9 cellular contexts compared by ENCODE assay signal in genomic region chr17:30380643-30381419, GRCh38. TPM values are rescaled to one million over a fixed set of nuclear protein-coding genes. Genes with fewer than 3 reads are reported as not detected.
A peak's percentile ranks its signal among the peaks of the same experiment; 100 is the strongest.
DNase-seq lines count a peak whose midpoint lies in the region; ATAC-seq and TF ChIP-seq lines count a peak whose summit lies in the region.
"Had no signal": no experiment of that assay in that cellular context is flagged by ENCODE, and none has a peak within 500 bp of the region (broad histone marks: within the 10 kb centered on the region; RNA-seq: fewer than 3 reads in every experiment).

No MANE protein-coding gene starts in this region.

- intact Hi-C loops in activated CD4-positive, alpha-beta T cell treated with anti-CD3 and anti-CD28 coated beads for 36 hours (cut with DNase I, micrococcal nuclease) = loop anchor here (1.0 to 5.0 kb wide), 4 partner anchors 48 to 451 kb away; partner anchors contain the start of genes BLMH (in 1 of the 2), NSRP1 (in 1 of the 2) and SSH2 (in 1 of the 2)
- intact Hi-C loops in activated CD8-positive, alpha-beta T cell treated with anti-CD3 and anti-CD28 coated beads for 36 hours (cut with micrococcal nuclease) = no loop called here

- CTCF ChIA-PET in activated CD4-positive, alpha-beta T cell treated with anti-CD3 and anti-CD28 coated beads for 36 hours (lab: Charles Lee) = interaction anchor here (0.7 to 2.5 kb wide), 8 partner anchors 11 to 256 kb away, joined by 3 to 15 read pairs (median 3); partner anchors contain the start of gene GOSR1
- CTCF ChIA-PET in activated CD8-positive, alpha-beta T cell treated with anti-CD3 and anti-CD28 coated beads for 36 hours (lab: Charles Lee) = interaction anchor here (0.6 to 2.4 kb wide), 13 partner anchors 10 to 276 kb away, joined by 3 to 11 read pairs (median 4); no protein-coding TSS in a partner anchor

- no peak for DNase-seq in activated CD4-positive, alpha-beta T cell treated with anti-CD3 and anti-CD28 coated beads for 36 hours
- DNase-seq in activated CD4-positive, alpha-beta T cell treated with anti-CD3 and anti-CD28 coated beads, Interleukin-2, amount 50 U/mL, for 48 hours = no peak
- no peak for DNase-seq in activated CD8-positive, alpha-beta T cell treated with anti-CD3 and anti-CD28 coated beads for 36 hours
- peak; percentile 28 for DNase-seq in inferior parietal cortex (ENCODE audit: extremely low spot score)
- DNase-seq in ecto neural progenitor cell (ENCODE audit: low spot score) = no peak
- DNase-seq: activated B cell treated with CpG ODN at 0.5 μM for 24 hours had no signal

- POLR2A ChIA-PET in activated CD4-positive, alpha-beta T cell treated with anti-CD3 and anti-CD28 coated beads for 36 hours (lab: Charles Lee) = interaction anchor here (0.6 to 1.1 kb wide), 3 partner anchors 15 to 399 kb away, joined by 4 to 5 read pairs (median 4); partner anchors contain the start of gene BLMH
- POLR2A ChIA-PET in activated CD8-positive, alpha-beta T cell treated with anti-CD3 and anti-CD28 coated beads for 36 hours (lab: Charles Lee) = interaction anchor here (0.9 to 5.5 kb wide), 4 partner anchors 7 to 17 kb away, joined by 3 to 28 read pairs (median 12); no protein-coding TSS in a partner anchor

- peaks cover 58% of the 10 kb centered on the region for H3K4me1 Mint-ChIP-seq in activated CD4-positive, alpha-beta T cell treated with anti-CD3 and anti-CD28 coated beads for 36 hours
- peaks cover 62% of the 10 kb centered on the region for H3K4me1 Mint-ChIP-seq in activated CD8-positive, alpha-beta T cell treated with anti-CD3 and anti-CD28 coated beads for 36 hours (ENCODE audit: low read depth)

- peaks cover 15% of the 10 kb centered on the region for H3K36me3 Mint-ChIP-seq in activated CD4-positive, alpha-beta T cell treated with anti-CD3 and anti-CD28 coated beads for 36 hours (ENCODE audit: low read depth)
- peaks cover 14% of the 10 kb centered on the region for H3K36me3 Mint-ChIP-seq in activated CD8-positive, alpha-beta T cell treated with anti-CD3 and anti-CD28 coated beads for 36 hours (ENCODE audit: low read depth)

- peak overlapping the region; percentile 20 for H3K27ac ChIP-seq in temporal lobe (ENCODE audit: low read depth, low read length)

- no peaks in the 10 kb centered on the region for H3K9me3 Mint-ChIP-seq in activated CD4-positive, alpha-beta T cell treated with anti-CD3 and anti-CD28 coated beads for 36 hours (ENCODE audit: low read depth)
- H3K9me3 Mint-ChIP-seq in activated CD8-positive, alpha-beta T cell treated with anti-CD3 and anti-CD28 coated beads for 36 hours = no peaks in the 10 kb centered on the region
- H3K9me3 Mint-ChIP-seq: activated B cell treated with CpG ODN at 0.5 μM for 24 hours had no signal

- ATAC-seq in activated CD4-positive, alpha-beta T cell treated with anti-CD3 and anti-CD28 coated beads for 36 hours = no peak
- ATAC-seq in activated CD8-positive, alpha-beta T cell treated with anti-CD3 and anti-CD28 coated beads for 36 hours = no peak
- ATAC-seq in HG03520 (IDR thresholded peaks at IDR 0.05; ENCODE audit: unreplicated experiment) (no peak), GM18511 (IDR thresholded peaks at IDR 0.05; ENCODE audit: unreplicated experiment) (no peak)

- H3K27ac Mint-ChIP-seq in activated CD4-positive, alpha-beta T cell treated with anti-CD3 and anti-CD28 coated beads for 36 hours = no peak overlapping the region
- no peak overlapping the region for H3K27ac Mint-ChIP-seq in activated CD8-positive, alpha-beta T cell treated with anti-CD3 and anti-CD28 coated beads for 36 hours

- no peaks in the 10 kb centered on the region for H3K27me3 Mint-ChIP-seq in activated CD4-positive, alpha-beta T cell treated with anti-CD3 and anti-CD28 coated beads for 36 hours
- H3K27me3 Mint-ChIP-seq in activated CD8-positive, alpha-beta T cell treated with anti-CD3 and anti-CD28 coated beads for 36 hours = no peaks in the 10 kb centered on the region

- no peak for TF ChIP-seq CTCF in activated CD8-positive, alpha-beta T cell treated with anti-CD3 and anti-CD28 coated beads for 36 hours (IDR thresholded peaks at IDR 0.05)

- peak overlapping the region; percentile 82 for H3K4me3 Mint-ChIP-seq in activated CD4-positive, alpha-beta T cell treated with anti-CD3 and anti-CD28 coated beads for 36 hours
- H3K4me3 Mint-ChIP-seq in activated CD8-positive, alpha-beta T cell treated with anti-CD3 and anti-CD28 coated beads for 36 hours = peak overlapping the region; percentile 73

RNA-seq across cellular contexts. Expression of gene CPD, which starts 2.1 kb away (rescaled TPM):
- 10 to 100 TPM; 29.0 to 36.3 TPM for total RNA-seq in activated CD4-positive, alpha-beta T cell treated with anti-CD3 and anti-CD28 coated beads for 36 hours
- 10 to 100 TPM; 25.9 to 26.8 TPM for total RNA-seq in activated CD8-positive, alpha-beta T cell treated with anti-CD3 and anti-CD28 coated beads for 36 hours
- 52.6 TPM for total RNA-seq in temporal lobe

RNA-seq across cellular contexts. Expression of gene TMIGD1, which starts 47.0 kb away (rescaled TPM):
- not detected for total RNA-seq in activated CD4-positive, alpha-beta T cell treated with anti-CD3 and anti-CD28 coated beads for 36 hours
- total RNA-seq in activated CD8-positive, alpha-beta T cell treated with anti-CD3 and anti-CD28 coated beads for 36 hours = not detected
- not detected for total RNA-seq in temporal lobe
- total RNA-seq: activated B cell treated with CpG ODN at 0.5 μM for 24 hours had no signal
